Comparison of ENCODE assay signal across 8 cellular contexts in the genomic region with DNA sequence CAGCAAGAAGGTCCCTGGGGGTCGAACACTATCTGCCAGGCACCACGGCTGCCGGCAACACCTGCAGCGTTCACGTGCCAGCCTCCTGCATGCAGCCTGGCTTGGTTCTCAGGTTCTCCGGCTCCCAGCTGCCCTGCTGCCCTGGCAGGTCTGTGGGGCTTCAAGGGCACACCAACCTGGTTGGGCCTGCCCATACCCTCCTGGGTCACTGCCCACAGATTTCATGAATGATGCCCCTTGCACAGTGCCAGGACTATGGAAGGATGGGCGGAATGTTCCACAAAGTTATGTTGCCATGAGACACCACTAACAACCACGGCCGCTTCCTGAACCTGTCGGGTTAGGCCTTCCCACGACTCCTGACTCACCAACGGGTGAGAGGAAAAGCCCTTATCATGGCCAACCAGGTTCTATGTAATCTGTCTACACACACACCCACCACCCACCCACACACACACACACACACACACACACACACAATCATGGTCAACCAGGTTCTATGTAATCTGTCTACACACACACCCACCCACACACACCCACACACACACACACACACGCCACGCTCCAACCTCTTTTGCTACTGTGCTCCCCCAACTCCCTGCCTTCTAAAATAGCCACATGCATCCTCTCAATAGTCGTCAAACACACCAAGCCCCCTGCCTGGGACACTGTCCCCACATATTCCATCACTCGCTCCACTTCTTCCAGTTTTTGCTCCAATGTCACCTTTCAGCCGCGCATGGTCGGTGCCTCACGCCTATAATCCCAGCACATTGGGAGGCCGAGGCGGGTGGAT. TPM values are rescaled to one million over a fixed set of nuclear protein-coding genes. Genes with fewer than 3 reads are reported as not detected.
DNase-seq lines count a peak whose midpoint lies in the region; ATAC-seq, FAIRE-seq and TF ChIP-seq lines count a peak whose summit lies in the region.

No MANE protein-coding gene starts in this region.

- H3K36me3 Mint-ChIP-seq in chondrocyte (ENCODE audit: low read depth) (peaks cover 2% of the 10 kb centered on the region), nephron (ENCODE audit: low read depth) (peaks cover 5% of the 10 kb centered on the region)
- no peaks in the 10 kb centered on the region for H3K36me3 Mint-ChIP-seq in stimulated activated memory B cell treated with anti-CD40 and anti-IgM and Interleukin-4, amounts not matched to agents 10 μg/mL and 1 μg/mL and 100 μg/mL, for 72 hours

- H3K27ac Mint-ChIP-seq in chondrocyte (ENCODE audit: unreplicated experiment) (peak overlapping the region; percentile 91), nephron (peak overlapping the region; percentile 12 to 81 (median 68))
- H3K27ac Mint-ChIP-seq in stimulated activated memory B cell treated with anti-CD40 and anti-IgM and Interleukin-4, amounts not matched to agents 10 μg/mL and 1 μg/mL and 100 μg/mL, for 72 hours = no peak overlapping the region

- no peak for TF ChIP-seq POLR2A in GM12892 (IDR thresholded peaks at IDR 0.05; ENCODE audit: low read depth, low read length)

- H3K27me3 Mint-ChIP-seq in chondrocyte (ENCODE audit: low read depth) (no peaks in the 10 kb centered on the region), nephron (ENCODE audit: low read depth) (no peaks in the 10 kb centered on the region)
- H3K27me3 Mint-ChIP-seq in stimulated activated memory B cell treated with anti-CD40 and anti-IgM and Interleukin-4, amounts not matched to agents 10 μg/mL and 1 μg/mL and 100 μg/mL, for 72 hours = peaks cover 5% of the 10 kb centered on the region

- H3K4me3 Mint-ChIP-seq in chondrocyte (ENCODE audit: unreplicated experiment) (no peak overlapping the region), nephron (no peak overlapping the region)
- no peak overlapping the region for H3K4me3 Mint-ChIP-seq in stimulated activated memory B cell treated with anti-CD40 and anti-IgM and Interleukin-4, amounts not matched to agents 10 μg/mL and 1 μg/mL and 100 μg/mL, for 72 hours

- H3K9me3 Mint-ChIP-seq in chondrocyte (ENCODE audit: low read depth) (no peaks in the 10 kb centered on the region), nephron (no peaks in the 10 kb centered on the region)
- H3K9me3 Mint-ChIP-seq in stimulated activated memory B cell treated with anti-CD40 and anti-IgM and Interleukin-4, amounts not matched to agents 10 μg/mL and 1 μg/mL and 100 μg/mL, for 72 hours = no peaks in the 10 kb centered on the region

- ATAC-seq in stimulated activated memory B cell treated with anti-CD40 and anti-IgM and Interleukin-4, amounts not matched to agents 10 μg/mL and 1 μg/mL and 100 μg/mL, for 72 hours = no peak
- no peak for ATAC-seq in HG03457 (IDR thresholded peaks at IDR 0.05; ENCODE audit: unreplicated experiment)
- ATAC-seq in GM19351 (IDR thresholded peaks at IDR 0.05; ENCODE audit: unreplicated experiment) = no peak

- DNase-seq in COLO668 (lab: John Stamatoyannopoulos, UW; ENCODE audit: unreplicated experiment) (peak; percentile 46), NCI-H2171 treated with DMSO at 0.1 percent for 48 hours (lab: John Stamatoyannopoulos, UW) (peak; percentile 19), chondrocyte (ENCODE audit: low spot score) (no peak), GM12892 (ENCODE audit: insufficient read length) (no peak)

- FAIRE-seq in GM12892 (lab: Jason Lieb, UNC) = no peak

- no peak for TF ChIP-seq CTCF in chondrocyte (IDR thresholded peaks at IDR 0.05)
- TF ChIP-seq CTCF in nephron (IDR thresholded peaks at IDR 0.05; ENCODE audit: unreplicated experiment in 3 of 3) = no peak

- peaks cover 89% of the 10 kb centered on the region for H3K4me1 Mint-ChIP-seq in chondrocyte (ENCODE audit: low read depth)
- peaks cover 65% of the 10 kb centered on the region for H3K4me1 Mint-ChIP-seq in nephron
- H3K4me1 Mint-ChIP-seq in stimulated activated memory B cell treated with anti-CD40 and anti-IgM and Interleukin-4, amounts not matched to agents 10 μg/mL and 1 μg/mL and 100 μg/mL, for 72 hours = peaks cover 9% of the 10 kb centered on the region

RNA-seq across cellular contexts. Expression of gene HSPG2, which starts 32.2 kb away (rescaled TPM):
- total RNA-seq in chondrocyte = 348 to 488 TPM (median 481 TPM) in 3 replicates
- 3.2 TPM for polyA plus RNA-seq in GM12892 (2012; ENCODE audit: missing spikeins)

Comparison
In these comparisons a context has a peak if more than half of its experiments do, and no peak if none do; other contexts are left out.
1. DNase-seq: peak in COLO668 (single experiment) and NCI-H2171 treated with DMSO at 0.1 percent for 48 hours (single experiment); none in chondrocyte (single experiment) and GM12892 (single experiment).